Comparison of ENCODE assay signal across 8 cellular contexts in the genomic region with DNA sequence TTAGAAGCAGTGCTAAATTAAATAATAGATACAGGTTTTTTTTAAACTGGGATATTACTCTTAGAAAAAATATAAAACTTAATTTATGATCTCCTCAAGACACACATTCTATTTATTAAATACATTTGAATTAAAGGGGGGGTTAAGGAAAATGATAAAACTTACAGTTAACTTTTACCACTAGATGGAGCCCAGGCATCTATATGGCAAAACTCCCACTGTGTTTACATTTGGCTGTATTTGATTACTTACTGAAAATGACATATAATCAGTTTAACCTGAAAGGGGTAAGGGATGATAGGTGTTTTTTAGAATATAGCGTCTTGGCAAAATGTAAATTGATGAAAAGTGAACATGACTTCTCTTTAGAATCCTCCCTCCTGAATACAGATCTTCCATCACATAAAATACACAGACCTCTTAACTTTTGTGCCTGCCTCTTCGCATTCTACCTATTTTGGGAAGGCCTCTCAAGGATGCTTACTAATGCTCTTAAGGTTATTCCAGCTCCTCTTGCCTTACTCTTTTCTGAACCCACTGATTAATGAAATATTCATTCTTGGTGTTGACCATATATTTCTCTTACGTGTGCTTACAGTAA.
DNase-seq lines count a peak whose midpoint lies in the region; ATAC-seq and TF ChIP-seq lines count a peak whose summit lies in the region.

No MANE protein-coding gene starts in this region.

- H4K20me1 ChIP-seq in neural progenitor cell (ENCODE audit: low read depth), result no peaks in the 10 kb centered on the region

- H3K36me3 Mint-ChIP-seq in neural progenitor cell, result no peaks in the 10 kb centered on the region
- no peaks in the 10 kb centered on the region for H3K36me3 Mint-ChIP-seq in activated T-cell treated with anti-CD3 and anti-CD28 coated beads, Interleukin-2, amount 50 U/mL, for 72 hours (ENCODE audit: insufficient read depth in 2 of 2)

- H3K36me3 ChIP-seq in neural progenitor cell, result no peaks in the 10 kb centered on the region

- H3K79me2 ChIP-seq in neural progenitor cell (ENCODE audit: low read depth), result no peaks in the 10 kb centered on the region

- no peak overlapping the region for H3K4me3 Mint-ChIP-seq in neural progenitor cell
- H3K4me3 Mint-ChIP-seq in activated T-cell treated with anti-CD3 and anti-CD28 coated beads, Interleukin-2, amount 50 U/mL, for 72 hours, result no peak overlapping the region

- H3K27ac ChIP-seq in neural progenitor cell, result no peak overlapping the region

- no peak for ATAC-seq in GM21381 (IDR thresholded peaks at IDR 0.05; ENCODE audit: unreplicated experiment)
- no peak for ATAC-seq in activated T-cell treated with anti-CD3 and anti-CD28 coated beads, Interleukin-2, amount 50 U/mL, for 72 hours (replicated peaks in 1 of 2)

- H3K4me2 ChIP-seq in neural progenitor cell, result no peak overlapping the region

- no peak overlapping the region for H3K9ac ChIP-seq in neural progenitor cell

- H3K4me3 ChIP-seq in cardiac fibroblast (replicated peaks in 1 of 2; ENCODE audit: low read depth in 2 of 2, low read length in 2 of 2) (no peak overlapping the region), neural progenitor cell (no peak overlapping the region)

- TF ChIP-seq CTCF in cardiac fibroblast (IDR thresholded peaks at IDR 0.05; ENCODE audit: low read depth, low read length) (peak; percentile 69), neural progenitor cell (IDR thresholded peaks at IDR 0.05) (peak; percentile 64)

- H3K4me1 Mint-ChIP-seq in neural progenitor cell, result peaks cover 8% of the 10 kb centered on the region
- H3K4me1 Mint-ChIP-seq in activated T-cell treated with anti-CD3 and anti-CD28 coated beads, Interleukin-2, amount 50 U/mL, for 72 hours (ENCODE audit: low read depth), result no peaks in the 10 kb centered on the region

- no peaks in the 10 kb centered on the region for H3K27me3 ChIP-seq in neural progenitor cell

- H3K27me3 Mint-ChIP-seq in neural progenitor cell (ENCODE audit: insufficient read depth, low read depth), result peaks cover 5% of the 10 kb centered on the region
- no peaks in the 10 kb centered on the region for H3K27me3 Mint-ChIP-seq in activated T-cell treated with anti-CD3 and anti-CD28 coated beads, Interleukin-2, amount 50 U/mL, for 72 hours (ENCODE audit: low read depth)

- H3K9me3 Mint-ChIP-seq in neural progenitor cell, result peaks cover 4% of the 10 kb centered on the region
- H3K9me3 Mint-ChIP-seq in activated T-cell treated with anti-CD3 and anti-CD28 coated beads, Interleukin-2, amount 50 U/mL, for 72 hours, result no peaks in the 10 kb centered on the region

- DNase-seq in NCI-H2029 treated with DMSO at 0.1 percent for 48 hours (lab: John Stamatoyannopoulos, UW), result peak; percentile 21
- no peak for DNase-seq in NCI-H2029 (lab: John Stamatoyannopoulos, UW)
- DNase-seq in NCI-H2081 treated with DMSO at 0.1 percent for 48 hours (lab: John Stamatoyannopoulos, UW), result peak; percentile 72
- peak; percentile 54 to 73 for DNase-seq in cardiac fibroblast (ENCODE audit: low read depth in 2 of 2)
- peak; percentile 43 for DNase-seq in neural progenitor cell (ENCODE audit: low spot score)
- no peak for DNase-seq in cortex of kidney (lab: John Stamatoyannopoulos, UW)
- DNase-seq in activated T-cell treated with anti-CD3 and anti-CD28 coated beads, Interleukin-2, amount 50 U/mL, for 72 hours, result no peak

- H3K4me1 ChIP-seq in neural progenitor cell, result peaks cover 10% of the 10 kb centered on the region

- no peaks in the 10 kb centered on the region for H3K9me3 ChIP-seq in neural progenitor cell (ENCODE audit: low read depth)

- H3K27ac Mint-ChIP-seq in neural progenitor cell, result no peak overlapping the region
- H3K27ac Mint-ChIP-seq in activated T-cell treated with anti-CD3 and anti-CD28 coated beads, Interleukin-2, amount 50 U/mL, for 72 hours, result no peak overlapping the region

- no peak overlapping the region for H2AFZ ChIP-seq in neural progenitor cell (replicated peaks)

- H3F3A ChIP-seq in neural progenitor cell (ENCODE audit: low read depth), result no peaks in the 10 kb centered on the region

Comparison
In these comparisons a context has a peak if more than half of its experiments do, and no peak if none do; other contexts are left out.
1. DNase-seq: peak in NCI-H2029 treated with DMSO at 0.1 percent for 48 hours (single experiment), NCI-H2081 treated with DMSO at 0.1 percent for 48 hours (single experiment), cardiac fibroblast (2 of 2) and neural progenitor cell (single experiment); none in NCI-H2029 (single experiment), cortex of kidney (single experiment) and activated T-cell treated with anti-CD3 and anti-CD28 coated beads, Interleukin-2, amount 50 U/mL, for 72 hours (0 of 2).